ENCODE assay signal across 18 cellular contexts in genomic region chr19:6014551-6015135, GRCh38.
"Had no signal": no experiment of that assay in that cellular context is flagged by ENCODE, and none has a peak within 500 bp of the region (broad histone marks: within the 10 kb centered on the region; RNA-seq: fewer than 3 reads in every experiment).

No MANE protein-coding gene starts in this region.

- H3K9me3 ChIP-seq: adrenal gland, esophagus squamous epithelium, prostate gland, testis had no signal

- H3K36me3 ChIP-seq: adrenal gland, prostate gland had no signal

- ATAC-seq: activated CD8-positive, alpha-beta T cell treated with anti-CD3 and anti-CD28 coated beads, Interleukin-2, amount 10 ng/mL, durations not matched to agents 7 days and 5 days; activated naive CD4-positive, alpha-beta T cell treated with anti-CD3 and anti-CD28 coated beads, Interleukin-2, amount 50 U/mL, for 72 hours; right cardiac atrium; stimulated activated memory B cell treated with anti-CD40 and anti-IgM and Interleukin-4, amounts not matched to agents 10 μg/mL and 1 μg/mL and 100 μg/mL, for 72 hours had no signal

- H3K27ac ChIP-seq: adrenal gland, esophagus squamous epithelium, prostate gland, testis had no signal

- H3K4me3 ChIP-seq: adrenal gland, esophagus squamous epithelium, lung, prostate gland, testis had no signal

- DNase-seq: activated CD4-positive, alpha-beta T cell treated with anti-CD3 and anti-CD28 coated beads, Interleukin-2, amount 10 ng/mL, durations not matched to agents 24 days and 14 days; activated CD4-positive, CD25-positive, alpha-beta regulatory T cell; activated CD8-positive, alpha-beta T cell treated with anti-CD3 and anti-CD28 coated beads, Interleukin-2, amount 10 ng/mL, durations not matched to agents 7 days and 5 days; activated gamma-delta T cell; activated T-cell treated with anti-CD3 and anti-CD28 coated beads, Interleukin-2, amount 50 U/mL, for 48 hours; adrenal gland; effector memory CD4-positive, alpha-beta T cell; esophagus squamous epithelium; right cardiac atrium; small intestine; stimulated activated CD4-positive, alpha-beta T cell treated with anti-CD3 and anti-CD28 coated beads, Interleukin-4, amount 100 ng/mL, for 4 hours; T-helper 1 cell; T-helper 9 cell; testis had no signal

- H3K27me3 ChIP-seq: adrenal gland, esophagus squamous epithelium, testis had no signal

- H3K4me1 ChIP-seq: adrenal gland, esophagus squamous epithelium, testis had no signal
